In the genomic region with DNA sequence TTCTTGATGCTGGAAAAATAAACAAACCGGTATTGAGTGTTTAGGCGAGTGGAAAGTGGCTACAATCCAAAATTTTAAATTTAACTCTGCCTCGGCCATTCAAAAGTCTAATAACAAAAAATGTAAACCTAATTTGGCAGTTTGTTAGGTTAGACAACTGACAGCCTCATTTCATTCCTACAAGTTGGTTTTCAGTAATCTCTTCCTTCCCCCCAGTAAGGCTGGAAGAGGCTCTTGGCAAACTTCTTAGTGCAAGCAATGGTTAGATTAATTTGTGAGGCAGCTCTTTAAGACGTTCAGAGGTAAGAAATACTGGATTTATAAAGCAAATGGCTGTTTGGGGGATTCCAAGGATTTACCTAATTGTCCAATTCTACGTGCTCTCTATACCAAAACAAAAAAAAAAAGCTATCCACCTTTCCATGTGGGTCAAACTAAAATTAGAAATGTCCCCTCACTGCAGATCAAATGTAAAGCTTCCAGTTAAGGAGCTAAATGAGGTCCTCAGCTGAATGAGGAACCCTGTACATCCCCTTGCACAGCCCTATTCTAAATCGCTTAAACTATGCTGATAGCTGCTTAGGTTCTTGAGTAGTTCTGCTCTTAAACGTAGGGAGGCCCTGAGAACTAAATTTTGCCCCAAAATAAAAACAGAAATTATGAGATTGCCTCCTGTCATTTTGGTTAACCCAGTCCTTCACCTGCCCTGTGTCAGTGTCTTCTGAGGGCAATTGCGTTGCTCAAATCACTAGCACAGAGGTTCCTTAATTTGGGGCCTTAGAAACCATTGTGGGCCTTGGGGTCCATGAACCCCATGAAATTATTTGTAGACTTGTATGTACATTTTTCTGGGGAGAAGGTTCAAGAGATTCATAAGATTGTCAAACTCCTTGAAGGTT, we compare ENCODE assay signal across 8 cellular contexts. TPM values are rescaled to one million over a fixed set of nuclear protein-coding genes. Genes with fewer than 3 reads are reported as not detected.
DNase-seq lines count a peak whose midpoint lies in the region; ATAC-seq, FAIRE-seq and TF ChIP-seq lines count a peak whose summit lies in the region.

No MANE protein-coding gene starts in this region.

- POLR2A ChIA-PET in Caco-2 (lab: Charles Lee), result interaction anchor here (0.6 to 7.0 kb wide), 10 partner anchors 9 to 166 kb away, joined by 3 to 279 read pairs (median 6); partner anchors contain the start of genes HEXIM2, MAP3K14 and NMT1

- DNase-seq in Caco-2 (no peak), MV-4-11 (lab: John Stamatoyannopoulos, UW) (peak; percentile 36), coronary artery (ENCODE audit: low spot score) (no peak), NCI-H1092 (lab: John Stamatoyannopoulos, UW) (no peak), RCC 7860 (ENCODE audit: low spot score) (no peak)

- H3K27me3 ChIP-seq in Caco-2 (replicated peaks; ENCODE audit: control insufficient read depth, insufficient read depth, low read length) (no peaks in the 10 kb centered on the region), neutrophil (no peaks in the 10 kb centered on the region)

- H3K4me3 Mint-ChIP-seq in Caco-2 (ENCODE audit: unreplicated experiment), result peak overlapping the region; percentile 99

- intact Hi-C loops in Caco-2 (cut with micrococcal nuclease; ENCODE audit: unreplicated experiment), result no loop called here

- H3K27ac Mint-ChIP-seq in Caco-2 (ENCODE audit: unreplicated experiment), result no peak overlapping the region

- H3K4me1 ChIP-seq in Caco-2, result peaks cover 25% of the 10 kb centered on the region
- peaks cover 47 to 51% of the 10 kb centered on the region in 2 experiments for H3K4me1 ChIP-seq in neutrophil (ENCODE audit: control insufficient read depth in 1 of 2, insufficient read depth in 1 of 2, low read depth in 1 of 2, low read length in 1 of 2)

- CTCF ChIA-PET in Caco-2 (lab: Charles Lee), result interaction anchor here (0.7 to 8.2 kb wide), 8 partner anchors 9 to 274 kb away, joined by 4 to 230 read pairs (median 16); partner anchors contain the start of genes ACBD4 and HEXIM2

- H3K4me3 ChIP-seq in Caco-2 (ENCODE audit: low read depth, low read length), result peak overlapping the region; percentile 70
- H3K4me3 ChIP-seq in coronary artery, result peak overlapping the region; percentile 90
- H3K4me3 ChIP-seq in neutrophil (ENCODE audit: low read depth in 1 of 2, low read length in 1 of 2), result peak overlapping the region; percentile 78 to 91

- H3K36me3 ChIP-seq in Caco-2 (ENCODE audit: control insufficient read depth, insufficient read depth, low read length) (no peaks in the 10 kb centered on the region), neutrophil (peaks cover 10% of the 10 kb centered on the region)

- H3K9me3 ChIP-seq in Caco-2 (no peaks in the 10 kb centered on the region), neutrophil (no peaks in the 10 kb centered on the region)

- no peaks in the 10 kb centered on the region for H3K9me3 Mint-ChIP-seq in Caco-2 (ENCODE audit: unreplicated experiment)

- ATAC-seq in GM19452 (IDR thresholded peaks at IDR 0.05; ENCODE audit: unreplicated experiment) (no peak), GM21576 (IDR thresholded peaks at IDR 0.05; ENCODE audit: unreplicated experiment) (no peak)

- H3K36me3 Mint-ChIP-seq in Caco-2 (ENCODE audit: insufficient read depth, unreplicated experiment), result peaks cover 51% of the 10 kb centered on the region

- peaks cover 17% of the 10 kb centered on the region for H3K4me1 Mint-ChIP-seq in Caco-2 (ENCODE audit: low read depth, unreplicated experiment)

- no peak for FAIRE-seq in RCC 7860 (lab: Jason Lieb, UNC)

- peak overlapping the region; percentile 28 to 36 for H3K27ac ChIP-seq in coronary artery
- H3K27ac ChIP-seq in neutrophil, result peak overlapping the region; percentile 96

- no peak for TF ChIP-seq CTCF in Caco-2 (IDR thresholded peaks at IDR 0.05; ENCODE audit: insufficient read depth in 1 of 2, low read depth in 1 of 2, low read length in 1 of 2, severe bottlenecking in 1 of 2, unreplicated experiment in 1 of 2)
- TF ChIP-seq CTCF in coronary artery (IDR thresholded peaks at IDR 0.05), result no peak
- TF ChIP-seq CTCF in neutrophil (IDR thresholded peaks at IDR 0.05), result no peak

- H3K27me3 Mint-ChIP-seq in Caco-2 (ENCODE audit: insufficient read depth, unreplicated experiment), result peaks cover 4% of the 10 kb centered on the region

- BruUV-seq in Caco-2 (replicated peaks; lab: Mats Ljungman, UMichigan), result no TSS peak

RNA-seq across cellular contexts. Expression of gene HEXIM1, which starts 2.9 kb away (rescaled TPM):
- 71.0 and 78.0 TPM in 2 replicates for total RNA-seq in Caco-2 (2022)

RNA-seq across cellular contexts. Expression of gene HEXIM2, which starts 10.5 kb away (rescaled TPM):
- 12.7 and 13.6 TPM in 2 replicates for total RNA-seq in Caco-2 (2022)

RNA-seq across cellular contexts. Expression of gene ACBD4, which starts 15.7 kb away (rescaled TPM):
- 21.2 and 21.6 TPM in 2 replicates for total RNA-seq in Caco-2 (2022)

RNA-seq across cellular contexts. Expression of gene PLCD3, which starts 18.8 kb away (rescaled TPM):
- total RNA-seq in Caco-2 (2022), result 74.3 and 88.5 TPM in 2 replicates
